ENCODE assay signal across 24 cellular contexts in genomic region chr11:79371724-79372123, GRCh38.
"Had no signal": no experiment of that assay in that cellular context is flagged by ENCODE, and none has a peak within 500 bp of the region (broad histone marks: within the 10 kb centered on the region; RNA-seq: fewer than 3 reads in every experiment).

No MANE protein-coding gene starts in this region.

- H3K27ac ChIP-seq: brain microvascular endothelial cell, coronary artery, dorsolateral prefrontal cortex, esophagus muscularis mucosa, gastroesophageal sphincter, heart right ventricle had no signal

- H3K27me3 ChIP-seq: brain microvascular endothelial cell, esophagus muscularis mucosa, gastroesophageal sphincter had no signal

- DNase-seq: activated CD4-positive, alpha-beta memory T cell treated with anti-CD3 and anti-CD28 coated beads, Interleukin-2, amount 10 ng/mL, durations not matched to agents 7 days and 5 days; activated CD4-positive, alpha-beta T cell treated with anti-CD3 and anti-CD28 coated beads for 1 hour; activated CD4-positive, alpha-beta T cell treated with anti-CD3 and anti-CD28 coated beads for 4 hours; activated CD4-positive, alpha-beta T cell treated with anti-CD3 and anti-CD28 coated beads, Interleukin-2, amount 10 ng/mL, durations not matched to agents 7 days and 5 days; activated CD4-positive, alpha-beta T cell treated with anti-CD3 and anti-CD28 coated beads, Interleukin-2, amount 50 U/mL, for 4 hours; activated CD8-positive, alpha-beta memory T cell treated with anti-CD3 and anti-CD28 coated beads, Interleukin-2, amount 50 U/mL, for 48 hours; activated gamma-delta T cell; activated naive CD4-positive, alpha-beta T cell; activated naive CD4-positive, alpha-beta T cell treated with anti-CD3 and anti-CD28 coated beads, Interleukin-2, amount 50 U/mL, for 16 hours; activated T-cell treated with anti-CD3 and anti-CD28 coated beads for 4 hours; activated T-cell treated with anti-CD3 and anti-CD28 coated beads, Interleukin-2, amount 50 U/mL, for 24 hours; activated T-cell treated with anti-CD3 and anti-CD28 coated beads, Interleukin-2, amount 50 U/mL, for 72 hours; amniotic stem cell; anterior cingulate cortex; brain microvascular endothelial cell; dorsolateral prefrontal cortex; effector memory CD4-positive, alpha-beta T cell; erythroblast; foreskin melanocyte; heart right ventricle; T-helper 2 cell had no signal

- ATAC-seq: activated T-cell treated with anti-CD3 and anti-CD28 coated beads, Interleukin-2, amount 50 U/mL, for 72 hours; gastroesophageal sphincter; heart right ventricle had no signal

- H3K4me1 ChIP-seq: esophagus muscularis mucosa, gastroesophageal sphincter, heart right ventricle had no signal
